Comparison of ENCODE assay signal across 24 cellular contexts in the genomic region with DNA sequence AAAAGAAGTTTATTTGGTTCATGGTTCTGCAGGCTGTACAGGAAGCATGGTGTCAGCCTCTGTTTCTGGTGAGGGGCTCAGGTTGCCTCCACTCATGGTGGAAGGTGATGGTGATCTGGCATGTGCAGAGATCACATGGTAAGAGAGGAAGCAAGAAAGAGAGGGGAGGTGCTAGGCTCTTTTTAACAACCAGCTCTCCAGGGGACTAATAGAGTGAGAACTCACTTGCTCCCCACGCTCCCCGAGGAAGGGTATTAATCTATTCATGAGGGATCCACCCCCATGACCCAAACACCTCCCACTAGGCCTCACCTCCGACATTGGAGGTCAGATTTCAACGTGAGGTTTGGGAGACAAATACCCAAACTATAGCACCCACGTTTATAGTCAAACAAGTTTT. TPM values are rescaled to one million over a fixed set of nuclear protein-coding genes. Genes with fewer than 3 reads are reported as not detected.
"Had no signal": no experiment of that assay in that cellular context is flagged by ENCODE, and none has a peak within 500 bp of the region (broad histone marks: within the 10 kb centered on the region; RNA-seq: fewer than 3 reads in every experiment).

No MANE protein-coding gene starts in this region.

- H3K4me1 ChIP-seq: body of pancreas, foreskin keratinocyte, parathyroid adenoma, right lobe of liver had no signal

- H3K4me3 ChIP-seq: body of pancreas, dorsolateral prefrontal cortex, right lobe of liver, tibial nerve had no signal

- H3K36me3 ChIP-seq: right lobe of liver, tibial nerve had no signal

- H3K27me3 Mint-ChIP-seq: stimulated activated naive CD8-positive, alpha-beta T cell treated with anti-CD3 and anti-CD28 coated beads, Interleukin-15, Interleukin-2, amounts not matched to agents 100 ng/mL and 50 ng/mL, for 24 hours had no signal

- DNase-seq: activated CD4-positive, alpha-beta T cell treated with anti-CD3 and anti-CD28 coated beads, Interleukin-2, amount 50 U/mL, for 4 hours; activated CD4-positive, CD25-positive, alpha-beta regulatory T cell treated with anti-CD3 and anti-CD28 coated beads, Interleukin-2, amount 50 U/mL, for 72 hours; activated gamma-delta T cell; activated T-cell treated with anti-CD3 and anti-CD28 coated beads, Interleukin-2, amount 50 U/mL, for 72 hours; body of pancreas; caudate nucleus; dorsolateral prefrontal cortex; foreskin keratinocyte; glutamatergic neuron; hippocampal formation; midbrain; right lobe of liver; small intestine; stimulated activated CD4-positive, alpha-beta T cell treated with anti-CD3 and anti-CD28 coated beads, Interleukin-15, amount 100 ng/mL, for 24 hours; stimulated activated CD4-positive, alpha-beta T cell treated with anti-CD3 and anti-CD28 coated beads, Interleukin-2, amount 100 ng/mL, for 48 hours; T1000 had no signal

- H3K27me3 ChIP-seq: body of pancreas, dorsolateral prefrontal cortex, foreskin keratinocyte, right lobe of liver, tibial nerve had no signal

- H3K4me3 Mint-ChIP-seq: activated T-cell treated with anti-CD3 and anti-CD28 coated beads, Interleukin-2, amount 50 U/mL, for 72 hours; stimulated activated naive CD8-positive, alpha-beta T cell treated with anti-CD3 and anti-CD28 coated beads, Interleukin-15, Interleukin-2, amounts not matched to agents 100 ng/mL and 50 ng/mL, for 24 hours had no signal

- H3K27ac ChIP-seq: body of pancreas, dorsolateral prefrontal cortex, epithelial cell of prostate, foreskin keratinocyte, parathyroid adenoma, right lobe of liver, tibial nerve had no signal

- ATAC-seq: activated T-cell treated with anti-CD3 and anti-CD28 coated beads, Interleukin-2, amount 50 U/mL, for 72 hours; body of pancreas; foreskin keratinocyte had no signal

- H3K27ac Mint-ChIP-seq: stimulated activated naive CD8-positive, alpha-beta T cell treated with anti-CD3 and anti-CD28 coated beads, Interleukin-15, Interleukin-2, amounts not matched to agents 100 ng/mL and 50 ng/mL, for 24 hours had no signal

- H3K9me3 ChIP-seq: body of pancreas, right lobe of liver, tibial nerve had no signal

RNA-seq across cellular contexts. Expression of gene GJB7, which starts 4.0 kb away (rescaled TPM):
- total RNA-seq: activated CD8-positive, alpha-beta memory T cell treated with anti-CD3 and anti-CD28 coated beads for 36 hours; activated T-cell treated with anti-CD3 and anti-CD28 coated beads, Interleukin-2, amount 50 U/mL, for 72 hours; body of pancreas; foreskin keratinocyte; lung microvascular endothelial cell; right lobe of liver; T-helper 1 cell treated with Interleukin-12 subunit alpha and Interleukin-12 subunit beta and Interleukin-4 antibody, amounts not matched to agents 30 ng/mL and 1 ng/mL, for 36 hours; tibial nerve had no signal
- polyA plus RNA-seq: foreskin keratinocyte, keratinocyte, small intestine had no signal
